Comparison of ENCODE assay signal across 8 cellular contexts in the genomic region with DNA sequence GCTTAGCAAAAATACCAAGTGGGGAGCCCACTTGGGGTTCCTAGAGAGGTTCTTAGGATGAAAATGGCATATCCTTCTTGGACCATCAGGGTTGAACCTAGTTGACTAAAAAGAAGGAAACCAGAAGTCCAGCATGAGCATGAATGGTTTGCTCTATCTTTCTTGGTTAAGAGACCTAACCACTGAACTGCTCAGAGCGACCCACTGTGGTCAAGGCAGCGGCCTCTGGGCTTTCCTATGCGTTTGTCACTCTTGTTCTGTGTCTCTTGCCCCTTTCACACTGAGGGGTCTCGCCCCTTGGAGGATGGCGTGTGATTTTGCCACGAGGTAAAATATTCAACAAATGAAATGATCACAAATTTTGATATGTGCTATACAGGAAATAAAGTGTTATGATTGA. TPM values are rescaled to one million over a fixed set of nuclear protein-coding genes. Genes with fewer than 3 reads are reported as not detected.
DNase-seq lines count a peak whose midpoint lies in the region; ATAC-seq, FAIRE-seq and TF ChIP-seq lines count a peak whose summit lies in the region.

No MANE protein-coding gene starts in this region.

- POLR2A ChIA-PET in PC-9 (lab: Charles Lee; ENCODE audit: unreplicated experiment), result interaction anchor here (0.5 to 0.7 kb wide), 6 partner anchors 17 to 52 kb away, joined by 3 to 20 read pairs (median 5); partner anchors contain the start of genes AURKB and PER1

- H3K9me2 ChIP-seq in PC-9 (ENCODE audit: insufficient read depth), result no peaks in the 10 kb centered on the region

- no peaks in the 10 kb centered on the region for H3K9me3 ChIP-seq in PC-9 (ENCODE audit: insufficient read depth, low read depth)
- no peaks in the 10 kb centered on the region for H3K9me3 ChIP-seq in prostate gland

- H3K4me2 ChIP-seq in PC-9, result peak overlapping the region; percentile 66

- WGBS in prostate gland, result 48% methylated on average over 6 of the region's 6 CpGs

- peaks cover 11% of the 10 kb centered on the region for H3K79me2 ChIP-seq in PC-9 (ENCODE audit: low read depth)

- no peak for TF ChIP-seq CTCF in PC-9 (conservative IDR thresholded peaks at IDR 0.05)
- TF ChIP-seq CTCF in epithelial cell of esophagus (IDR thresholded peaks at IDR 0.05; ENCODE audit: insufficient read depth, low read depth, low read length, missing control alignments), result no peak
- TF ChIP-seq CTCF in prostate gland (IDR thresholded peaks at IDR 0.05), result no peak

- H3K36me3 ChIP-seq in PC-9 (ENCODE audit: low read depth) (no peaks in the 10 kb centered on the region), prostate gland (no peaks in the 10 kb centered on the region)

- FAIRE-seq in urothelium cell line (lab: Jason Lieb, UNC), result no peak

- CTCF ChIA-PET in PC-9 (lab: Charles Lee), result interaction anchor here (0.6 to 0.9 kb wide), 4 partner anchors 9 to 110 kb away, joined by 3 to 13 read pairs (median 4); partner anchors contain the start of genes HES7 and SLC25A35

- BruUV-seq in PC-9 (replicated peaks; lab: Mats Ljungman, UMichigan), result no TSS peak

- peaks cover 24% of the 10 kb centered on the region for H3F3A ChIP-seq in PC-9 (ENCODE audit: insufficient read depth, low read depth)

- no peak for TF ChIP-seq POLR2A in prostate gland (IDR thresholded peaks at IDR 0.05)

- no peaks in the 10 kb centered on the region for H3K27me3 ChIP-seq in PC-9 (ENCODE audit: insufficient read depth, low read depth)
- H3K27me3 ChIP-seq in prostate gland (replicated peaks; ENCODE audit: insufficient read depth), result no peaks in the 10 kb centered on the region

- H3K4me3 ChIP-seq in PC-9 (peak overlapping the region; percentile 29; the same call in 1 of the 2 replicates), epithelial cell of esophagus (ENCODE audit: low read length) (peak overlapping the region; percentile 21), prostate gland (peak overlapping the region in 1 of 2 donors; percentile 85)

- H3K4me1 ChIP-seq in PC-9 (replicated peaks; ENCODE audit: insufficient read depth) (peaks cover 12% of the 10 kb centered on the region), prostate gland (replicated peaks) (peaks cover 14% of the 10 kb centered on the region)

- H3K27ac ChIP-seq in PC-9 (no peak overlapping the region), prostate gland (peak overlapping the region; percentile 91 to 95)

- intact Hi-C loops in PC-9 (cut with micrococcal nuclease; ENCODE audit: unreplicated experiment), result loop anchor here (1.0 kb wide), 1 partner anchor 110 kb away; no protein-coding TSS in a partner anchor
- intact Hi-C loops in prostate gland (cut with DNase I), result no loop called here

- DNase-seq in GF-D8 (lab: John Stamatoyannopoulos, UW) (peak; percentile 24), PC-9 (no peak), epithelial cell of esophagus (ENCODE audit: low read depth) (no peak), prostate gland (ENCODE audit: low spot score) (no peak), C1 segment of cervical spinal cord (lab: John Stamatoyannopoulos, UW) (no peak), ecto neural progenitor cell (ENCODE audit: low spot score) (no peak), urothelium cell line (ENCODE audit: low spot score) (no peak)

- 0 out of 2 replicates have a peak overlapping the region, but pooled peaks have one; percentile 59 for H2AFZ ChIP-seq in PC-9

- H4K20me1 ChIP-seq in PC-9 (ENCODE audit: insufficient read depth), result 0 out of 2 replicates have a peak, but pooled peaks cover 3% of the 10 kb centered on the region

- no peak for ATAC-seq in GM19351 (IDR thresholded peaks at IDR 0.05; ENCODE audit: unreplicated experiment)

RNA-seq across cellular contexts. Expression of gene BORCS6, which starts 0.5 kb away (rescaled TPM):
- total RNA-seq in PC-9 (2021) (6.4 and 8.0 TPM in 2 replicates), prostate gland (10 to 100 TPM in 1 of 2 donors, 1 to 10 TPM in 1; 9.6 to 19.1 TPM)

RNA-seq across cellular contexts. Expression of gene TMEM107, which starts 14.3 kb away (rescaled TPM):
- 58.5 and 59.1 TPM in 2 replicates for total RNA-seq in PC-9 (2021)
- 10 to 100 TPM in 1 of 2 donors, 1 to 10 TPM in 1; 8.6 to 13.9 TPM for total RNA-seq in prostate gland

RNA-seq across cellular contexts. Expression of gene AURKB, which starts 19.9 kb away (rescaled TPM):
- total RNA-seq in PC-9 (2021) (159 and 167 TPM in 2 replicates), prostate gland (1 to 10 TPM; 2.1 to 6.6 TPM)

RNA-seq across cellular contexts. Expression of gene VAMP2, which starts 27.8 kb away (rescaled TPM):
- 29.3 and 35.1 TPM in 2 replicates for total RNA-seq in PC-9 (2021)
- 10 to 100 TPM; 34.2 to 65.2 TPM for total RNA-seq in prostate gland

RNA-seq across cellular contexts. Expression of gene PER1, which starts 38.3 kb away (rescaled TPM):
- total RNA-seq in PC-9 (2021) (60.2 and 78.7 TPM in 2 replicates), prostate gland (100 to 1,000 TPM; 119 to 142 TPM)

Comparison
In these comparisons a context has a peak if more than half of its experiments do, and no peak if none do; other contexts are left out.
1. RNA of gene AURKB, which starts 19.9 kb away (total RNA-seq): 159 to 167 TPM in PC-9; 2.1 to 6.6 TPM in prostate gland; every median in the first group is over 10 times any median in the second.